In the genomic region with DNA sequence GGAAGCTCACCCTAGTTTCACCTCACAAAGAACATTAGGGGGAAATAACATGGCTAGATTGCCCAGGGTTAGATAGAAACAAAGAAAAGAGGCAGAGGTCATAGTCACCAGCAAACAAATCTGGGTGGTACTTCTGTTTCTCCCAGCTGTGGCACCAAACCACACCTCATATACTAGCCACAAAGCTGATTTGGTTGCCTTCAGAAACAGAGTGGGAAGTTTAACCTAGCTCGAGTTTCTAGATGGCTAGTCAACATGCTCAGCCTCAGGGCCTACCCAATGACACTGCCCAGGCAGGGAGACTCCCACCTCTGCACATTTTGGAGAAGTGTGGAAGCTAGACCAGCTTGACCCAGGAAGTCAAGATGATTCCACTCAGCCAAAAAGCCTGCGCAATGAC, we compare ENCODE assay signal across 9 cellular contexts.
"Had no signal": no experiment of that assay in that cellular context is flagged by ENCODE, and none has a peak within 500 bp of the region (broad histone marks: within the 10 kb centered on the region; RNA-seq: fewer than 3 reads in every experiment).

No MANE protein-coding gene starts in this region.

- H3K27ac Mint-ChIP-seq: HFFc6, IgD-negative memory B cell had no signal

- H3K36me3 ChIP-seq: HAP-1 had no signal

- FAIRE-seq: HepG2 had no signal

- ATAC-seq: HCT116, HepG2 had no signal

- H3K4me3 Mint-ChIP-seq: HFFc6, IgD-negative memory B cell had no signal

- H3K27ac ChIP-seq: GM23248, HL-60 had no signal

- H3K4me1 ChIP-seq: HAP-1 had no signal

- H3K4me3 ChIP-seq: GM23248, HAP-1 had no signal

- H2AFZ ChIP-seq: GM23248 had no signal

- H3K9ac ChIP-seq: GM23248 had no signal

- H3K27me3 Mint-ChIP-seq: IgD-negative memory B cell had no signal

- DNase-seq: GM23248, GOT3, H7, HFFc6 had no signal

- H3K4me1 Mint-ChIP-seq: IgD-negative memory B cell had no signal
